ENCODE assay signal across 1 cellular context in genomic region chr1:31417148-31417547, GRCh38.
TF ChIP-seq lines count a peak whose summit lies in the region.

No MANE protein-coding gene starts in this region.

TF ChIP-seq in HepG2, 621 proteins besides CTCF, POLR2A, EP300 and RAD21 (continued from another document and continues in another):
- TF ChIP-seq E2F2 (CRISPR knock-in tag; IDR thresholded peaks at IDR 0.05; ENCODE audit: borderline replicate concordance), result no peak
- TF ChIP-seq CHD4 (IDR thresholded peaks at IDR 0.05; ENCODE audit: borderline replicate concordance, low read length), result 0 out of 2 replicates have a peak, but pooled peaks have one; percentile 11
- TF ChIP-seq THAP11 (CRISPR knock-in tag; IDR thresholded peaks at IDR 0.05), result peak; percentile 73
- no peak for TF ChIP-seq MTERF4 (CRISPR knock-in tag; IDR thresholded peaks at IDR 0.05)
- no peak for TF ChIP-seq NFE2 (CRISPR knock-in tag; IDR thresholded peaks at IDR 0.05)
- peak; percentile 96 for TF ChIP-seq HNF4A (CRISPR knock-in tag; IDR thresholded peaks at IDR 0.05)
- TF ChIP-seq ZNF362 (CRISPR knock-in tag; IDR thresholded peaks at IDR 0.05; ENCODE audit: borderline replicate concordance), result no peak
- TF ChIP-seq SAFB2 (CRISPR knock-in tag; IDR thresholded peaks at IDR 0.05; ENCODE audit: borderline replicate concordance, low read depth), result no peak
- no peak for TF ChIP-seq NBN (conservative IDR thresholded peaks at IDR 0.05)
- TF ChIP-seq ZNF674 (CRISPR knock-in tag; IDR thresholded peaks at IDR 0.05; ENCODE audit: low read depth), result no peak
- no peak for TF ChIP-seq ZNF687 (CRISPR knock-in tag; IDR thresholded peaks at IDR 0.05)
- TF ChIP-seq REXO4 (CRISPR knock-in tag; IDR thresholded peaks at IDR 0.05; ENCODE audit: borderline replicate concordance), result no peak
- TF ChIP-seq ZNF784 (CRISPR knock-in tag; IDR thresholded peaks at IDR 0.05; ENCODE audit: borderline replicate concordance), result no peak
- no peak for TF ChIP-seq PCBP1 (IDR thresholded peaks at IDR 0.05; ENCODE audit: borderline replicate concordance, low read depth, low read length)
- peak; percentile 60; the same call in 1 of the 2 replicates for TF ChIP-seq SMAD3 (CRISPR knock-in tag; IDR thresholded peaks at IDR 0.05)
- peak; percentile 76; the same call in 1 of the 2 replicates for TF ChIP-seq KAT8 (CRISPR knock-in tag; IDR thresholded peaks at IDR 0.05)
- no peak; the same call in 1 of the 2 replicates for TF ChIP-seq MBD4 (IDR thresholded peaks at IDR 0.05; ENCODE audit: borderline replicate concordance, low read length)
- no peak for TF ChIP-seq RBFOX2 (IDR thresholded peaks at IDR 0.05; ENCODE audit: low read depth, low read length)
- no peak for TF ChIP-seq GTF2F1 (IDR thresholded peaks at IDR 0.05; ENCODE audit: low read length)
- no peak for TF ChIP-seq ARHGAP35 (CRISPR knock-in tag; IDR thresholded peaks at IDR 0.05; ENCODE audit: borderline replicate concordance)
- no peak for TF ChIP-seq ZBTB49 (CRISPR knock-in tag; IDR thresholded peaks at IDR 0.05; ENCODE audit: borderline replicate concordance)
- TF ChIP-seq ZNF256 (CRISPR knock-in tag; conservative IDR thresholded peaks at IDR 0.05), result no peak
- TF ChIP-seq ZBTB8A (CRISPR knock-in tag; IDR thresholded peaks at IDR 0.05; ENCODE audit: borderline replicate concordance, low read depth), result no peak
- TF ChIP-seq ZBTB2 (CRISPR knock-in tag; IDR thresholded peaks at IDR 0.05; ENCODE audit: low read depth), result no peak
- TF ChIP-seq RCOR2 (CRISPR knock-in tag; IDR thresholded peaks at IDR 0.05), result peak; percentile 82
- TF ChIP-seq ZNF33B (CRISPR knock-in tag; IDR thresholded peaks at IDR 0.05), result no peak
- no peak for TF ChIP-seq ZNF484 (CRISPR knock-in tag; IDR thresholded peaks at IDR 0.05; ENCODE audit: borderline replicate concordance, low read depth)
- TF ChIP-seq IRX3 (CRISPR knock-in tag; IDR thresholded peaks at IDR 0.05; ENCODE audit: borderline replicate concordance, low read depth), result no peak
- TF ChIP-seq CREB3 (CRISPR knock-in tag; IDR thresholded peaks at IDR 0.05), result no peak
- no peak for TF ChIP-seq ZNF205 (CRISPR knock-in tag; IDR thresholded peaks at IDR 0.05)
- no peak for TF ChIP-seq GMEB2 (CRISPR knock-in tag; IDR thresholded peaks at IDR 0.05; ENCODE audit: low read depth)
- peak; percentile 94 for TF ChIP-seq TEAD3 (CRISPR knock-in tag; optimal IDR thresholded peaks at IDR 0.05; ENCODE audit: borderline replicate concordance)
- no peak for TF ChIP-seq ZNF468 (CRISPR knock-in tag; IDR thresholded peaks at IDR 0.05)
- TF ChIP-seq ZNF431 (CRISPR knock-in tag; IDR thresholded peaks at IDR 0.05; ENCODE audit: borderline replicate concordance, low read depth), result no peak
- peak; percentile 89 for TF ChIP-seq ZNF609 (CRISPR knock-in tag; IDR thresholded peaks at IDR 0.05; ENCODE audit: borderline replicate concordance)
- no peak; the same call in 1 of the 2 replicates for TF ChIP-seq ZFP36L1 (CRISPR knock-in tag; IDR thresholded peaks at IDR 0.05)
- no peak for TF ChIP-seq ZNF343 (CRISPR knock-in tag; IDR thresholded peaks at IDR 0.05)
- no peak for TF ChIP-seq ZFP36 (IDR thresholded peaks at IDR 0.05; ENCODE audit: borderline replicate concordance, low read depth, low read length, partially characterized antibody)
- TF ChIP-seq ZMYM4 (CRISPR knock-in tag; IDR thresholded peaks at IDR 0.05), result peak; percentile 72
- TF ChIP-seq KAT7 (CRISPR knock-in tag; IDR thresholded peaks at IDR 0.05; ENCODE audit: borderline replicate concordance), result 0 out of 2 replicates have a peak, but pooled peaks have one; percentile 38
- TF ChIP-seq ZNF7 (CRISPR knock-in tag; IDR thresholded peaks at IDR 0.05), result peak; percentile 15; the same call in 1 of the 2 replicates
